Comparison of ENCODE assay signal across 8 cellular contexts in genomic region chr17:70144260-70144846, GRCh38.
DNase-seq lines count a peak whose midpoint lies in the region; FAIRE-seq and TF ChIP-seq lines count a peak whose summit lies in the region.

No MANE protein-coding gene starts in this region.

- no peak for DNase-seq in AG04449 (ENCODE audit: low read depth, low spot score)
- DNase-seq in NCI-H1436 (lab: John Stamatoyannopoulos, UW), result no peak
- DNase-seq in effector CD4-positive, alpha-beta T cell, result no peak
- DNase-seq in stimulated activated CD4-positive, alpha-beta T cell treated with anti-CD3 and anti-CD28 coated beads, Interleukin-2, amount 100 ng/mL, for 48 hours, result no peak
- no peak for DNase-seq in stimulated activated CD8-positive, alpha-beta memory T cell treated with anti-CD3 and anti-CD28 coated beads, Interleukin-4, amount 100 ng/mL, for 48 hours

- H3K4me3 ChIP-seq in AG04449 (ENCODE audit: low read depth, low read length) (no peak overlapping the region), GM12875 (ENCODE audit: low read depth, low read length) (no peak overlapping the region)

- POLR2A ChIA-PET in AG04449 (lab: Yijun Ruan, JAX), result no interaction called here

- TF ChIP-seq CTCF in AG04449 (IDR thresholded peaks at IDR 0.05; ENCODE audit: insufficient read depth, low read length, missing control alignments), result peak; percentile 24
- TF ChIP-seq CTCF in GM12875 (IDR thresholded peaks at IDR 0.05; ENCODE audit: borderline replicate concordance, insufficient read depth, low read depth, low read length), result peak; percentile 13; the same call in 1 of the 2 replicates

- FAIRE-seq in TTC549 (lab: Jason Lieb, UNC) (peak; percentile 42), islet of Langerhans (lab: Jason Lieb, UNC) (peak; percentile 99)

- CTCF ChIA-PET in AG04449 (lab: Yijun Ruan, JAX), result interaction anchor here (0.6 to 8.2 kb wide), 16 partner anchors 8 to 578 kb away, joined by 3 to 114 read pairs (median 3); no protein-coding TSS in a partner anchor
